Comparison of ENCODE assay signal across 14 cellular contexts in genomic region chr1:36528361-36529349, GRCh38. TPM values are rescaled to one million over a fixed set of nuclear protein-coding genes. Genes with fewer than 3 reads are reported as not detected.
DNase-seq lines count a peak whose midpoint lies in the region; ATAC-seq and TF ChIP-seq lines count a peak whose summit lies in the region.
"Had no signal": no experiment of that assay in that cellular context is flagged by ENCODE, and none has a peak within 500 bp of the region (broad histone marks: within the 10 kb centered on the region; RNA-seq: fewer than 3 reads in every experiment).

No MANE protein-coding gene starts in this region.

- no peak overlapping the region for H2BK120ac ChIP-seq in neuronal stem cell (ENCODE audit: low read depth, low read length)

- intact Hi-C loops in psoas muscle (cut with DNase I): no loop called here

- H2BK5ac ChIP-seq in neuronal stem cell (ENCODE audit: low read length): no peak overlapping the region

- H3K36me3 Mint-ChIP-seq in activated CD8-positive, alpha-beta memory T cell treated with anti-CD3 and anti-CD28 coated beads, Interleukin-2, amount 10 ng/mL, durations not matched to agents 7 days and 5 days: no peaks in the 10 kb centered on the region

- peak overlapping the region; percentile 70 for H2BK15ac ChIP-seq in neuronal stem cell (ENCODE audit: low read length)

- no peak overlapping the region for H3K4ac ChIP-seq in neuronal stem cell (ENCODE audit: low read length)

- DNase-seq in NCI-H524 (lab: John Stamatoyannopoulos, UW): peak; percentile 25 to 34
- no peak for DNase-seq in NCI-H524 treated with DMSO at 0.1 percent for 48 hours (lab: John Stamatoyannopoulos, UW)
- DNase-seq in LHCN-M2 (ENCODE audit: low read depth): peak; percentile 20
- DNase-seq in activated CD8-positive, alpha-beta memory T cell treated with anti-CD3 and anti-CD28 coated beads, Interleukin-2, amount 10 ng/mL, durations not matched to agents 7 days and 5 days: peak; percentile 39
- no peak for DNase-seq in neuronal stem cell (ENCODE audit: low spot score)
- DNase-seq in psoas muscle: no peak
- DNase-seq: heart right ventricle, NCI-H1092 treated with DMSO at 0.1 percent for 48 hours, T-helper 9 cell had no signal

- H4K91ac ChIP-seq in neuronal stem cell (ENCODE audit: low read depth, low read length, poor library complexity): no peak overlapping the region

- no peaks in the 10 kb centered on the region for H3K79me1 ChIP-seq in neuronal stem cell (ENCODE audit: low read depth, low read length)

- no peak overlapping the region for H4K8ac ChIP-seq in neuronal stem cell (ENCODE audit: low read depth, low read length)

- H3K23ac ChIP-seq in neuronal stem cell (ENCODE audit: low read depth, low read length, poor library complexity): peak overlapping the region; percentile 71

- no peaks in the 10 kb centered on the region for H3K9me3 Mint-ChIP-seq in activated CD8-positive, alpha-beta memory T cell treated with anti-CD3 and anti-CD28 coated beads, Interleukin-2, amount 10 ng/mL, durations not matched to agents 7 days and 5 days (ENCODE audit: low read depth)

- no CpG with 5 or more reads among the region's 7 CpGs for WGBS in neuronal stem cell (ENCODE audit: extremely low coverage in 2 of 2, insufficient read length in 2 of 2, insufficient replicate concordance in 1 of 2), 2 donors
- 60 to 65% (median 60%) methylated on average over 6 to 7 of the region's 7 CpGs for WGBS in psoas muscle, 3 donors

- H3K4me1 Mint-ChIP-seq in activated CD8-positive, alpha-beta memory T cell treated with anti-CD3 and anti-CD28 coated beads, Interleukin-2, amount 10 ng/mL, durations not matched to agents 7 days and 5 days: peaks cover 11% of the 10 kb centered on the region

- peak overlapping the region; percentile 78 for H2AK5ac ChIP-seq in neuronal stem cell (ENCODE audit: low read depth, low read length)

- H2AFZ ChIP-seq in neuronal stem cell (ENCODE audit: low read length): no peak overlapping the region

- no peaks in the 10 kb centered on the region for H3K4me1 ChIP-seq in neuronal stem cell (ENCODE audit: control insufficient read depth in 2 of 2, insufficient read depth in 1 of 2, low read depth in 1 of 2, low read length in 2 of 2)
- H3K4me1 ChIP-seq in psoas muscle: no peaks in the 10 kb centered on the region
- H3K4me1 ChIP-seq: ascending aorta, heart right ventricle, Peyer's patch, vagina had no signal

- H3K27ac Mint-ChIP-seq in activated CD8-positive, alpha-beta memory T cell treated with anti-CD3 and anti-CD28 coated beads, Interleukin-2, amount 10 ng/mL, durations not matched to agents 7 days and 5 days: no peak overlapping the region

- H2BK12ac ChIP-seq in neuronal stem cell (ENCODE audit: low read length): no peak overlapping the region

- H3K4me3 Mint-ChIP-seq in activated CD8-positive, alpha-beta memory T cell treated with anti-CD3 and anti-CD28 coated beads, Interleukin-2, amount 10 ng/mL, durations not matched to agents 7 days and 5 days: no peak overlapping the region

- ATAC-seq in activated CD8-positive, alpha-beta memory T cell treated with anti-CD3 and anti-CD28 coated beads, Interleukin-2, amount 10 ng/mL, durations not matched to agents 7 days and 5 days: no peak
- ATAC-seq in GM18511 (IDR thresholded peaks at IDR 0.05; ENCODE audit: unreplicated experiment) (no peak), psoas muscle (no peak), GM21737 (IDR thresholded peaks at IDR 0.05; ENCODE audit: unreplicated experiment) (no peak)
- ATAC-seq: heart right ventricle had no signal

- no peak overlapping the region for H3K14ac ChIP-seq in neuronal stem cell (ENCODE audit: low read length)

- no peak for TF ChIP-seq CTCF in psoas muscle (IDR thresholded peaks at IDR 0.05)

- peaks cover 10% of the 10 kb centered on the region for H3K27me3 Mint-ChIP-seq in activated CD8-positive, alpha-beta memory T cell treated with anti-CD3 and anti-CD28 coated beads, Interleukin-2, amount 10 ng/mL, durations not matched to agents 7 days and 5 days

- H3K27ac ChIP-seq in neuronal stem cell (replicated peaks; ENCODE audit: low read length) (no peak overlapping the region), psoas muscle (no peak overlapping the region)
- H3K27ac ChIP-seq: ascending aorta, heart right ventricle, Peyer's patch, vagina had no signal

- no peak overlapping the region for H3K4me2 ChIP-seq in neuronal stem cell (ENCODE audit: insufficient read depth, low read length, poor library complexity, severe bottlenecking)

- H3K9me3 ChIP-seq in neuronal stem cell (replicated peaks in 1 of 2; ENCODE audit: control insufficient read depth in 2 of 2, insufficient read depth in 1 of 2, low read depth in 1 of 2, low read length in 2 of 2) (peaks cover 0 to 2% of the 10 kb centered on the region in 2 donors), psoas muscle (no peaks in the 10 kb centered on the region)
- H3K9me3 ChIP-seq: ascending aorta, vagina had no signal

- peak overlapping the region; percentile 12 for H3K9ac ChIP-seq in neuronal stem cell (ENCODE audit: low read depth, low read length, poor library complexity)

- peak overlapping the region in 1 of 2 donors; percentile 29 for H3K4me3 ChIP-seq in neuronal stem cell (ENCODE audit: low read length in 2 of 2)
- H3K4me3 ChIP-seq in psoas muscle: no peak overlapping the region
- H3K4me3 ChIP-seq: ascending aorta, heart right ventricle, Peyer's patch, vagina had no signal

- H3K27me3 ChIP-seq in neuronal stem cell (ENCODE audit: control insufficient read depth in 3 of 3, insufficient read depth in 3 of 3, low read depth in 1 of 3, low read length in 3 of 3): no peaks in the 10 kb centered on the region
- H3K27me3 ChIP-seq in psoas muscle (ENCODE audit: insufficient read depth in 3 of 3, low read length in 2 of 3): peaks cover 0 to 20% (median 8%) of the 10 kb centered on the region in 3 donors
- H3K27me3 ChIP-seq: ascending aorta, Peyer's patch, vagina had no signal

- H3K36me3 ChIP-seq in neuronal stem cell (replicated peaks in 1 of 2; ENCODE audit: control insufficient read depth in 2 of 2, insufficient read depth in 2 of 2, low read length in 2 of 2) (no peaks in the 10 kb centered on the region), psoas muscle (ENCODE audit: insufficient read depth in 1 of 2, low read depth in 1 of 2) (no peaks in the 10 kb centered on the region)
- H3K36me3 ChIP-seq: ascending aorta, heart right ventricle, Peyer's patch, vagina had no signal

- no peak overlapping the region for H3K18ac ChIP-seq in neuronal stem cell (ENCODE audit: low read length)

- CTCF ChIA-PET in activated CD8-positive, alpha-beta memory T cell treated with anti-CD3 and anti-CD28 coated beads, Interleukin-2, amount 10 ng/mL, durations not matched to agents 7 days and 5 days (lab: Charles Lee): interaction anchor here (1.0 kb wide), 1 partner anchor 12 kb away, joined by 3 read pairs; no protein-coding TSS in a partner anchor

RNA-seq across cellular contexts. Expression of gene CSF3R, which starts 45.9 kb away (rescaled TPM):
- total RNA-seq in LHCN-M2 (2014; rRNA removed) (not detected in 2 replicates), psoas muscle (1 to 10 TPM; 1.9 to 6.5 (median 4.1) TPM)
- polyA plus RNA-seq in LHCN-M2 (2012): not detected
- total RNA-seq in activated CD8-positive, alpha-beta memory T cell treated with anti-CD3 and anti-CD28 coated beads, Interleukin-2, amount 10 ng/mL, durations not matched to agents 7 days and 5 days: not detected
- polyA plus RNA-seq in neuronal stem cell (2013, experiment 1 of 2): 0.20 TPM
- 0.11 TPM for polyA plus RNA-seq in neuronal stem cell (2013, experiment 2 of 2)
- 1 to 10 TPM in 1 of 3 donors, under 1 TPM in 2; 0.52 to 1.6 (median 0.73) TPM for polyA plus RNA-seq in psoas muscle

Comparison
In these comparisons a context has a peak if more than half of its experiments do, and no peak if none do; other contexts are left out.
1. DNase-seq: peak in NCI-H524 (2 of 2), LHCN-M2 (single experiment) and activated CD8-positive, alpha-beta memory T cell treated with anti-CD3 and anti-CD28 coated beads, Interleukin-2, amount 10 ng/mL, durations not matched to agents 7 days and 5 days (single experiment); none in NCI-H524 treated with DMSO at 0.1 percent for 48 hours (single experiment), neuronal stem cell (single experiment) and psoas muscle (0 of 2).